ENCODE assay signal across 11 cellular contexts in the genomic region with DNA sequence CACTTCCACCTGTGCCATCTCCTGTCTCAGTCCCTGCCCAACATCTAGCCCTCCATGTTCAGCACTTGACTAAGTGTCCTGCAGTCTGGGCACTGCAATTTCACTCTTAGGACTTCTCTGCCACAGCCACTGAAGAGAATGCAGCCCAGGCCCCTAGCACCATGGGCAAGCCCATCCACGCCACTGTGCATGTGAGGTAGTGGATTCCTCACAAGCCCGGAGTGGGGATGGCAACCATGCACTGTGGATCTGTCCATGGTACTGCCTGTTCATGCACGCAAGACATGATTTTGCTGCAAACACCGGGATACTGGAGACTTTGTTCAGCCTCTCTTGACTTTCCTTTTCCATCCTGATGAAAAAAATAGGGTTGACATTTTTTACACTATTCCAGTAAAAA. TPM values are rescaled to one million over a fixed set of nuclear protein-coding genes. Genes with fewer than 3 reads are reported as not detected.
DNase-seq lines count a peak whose midpoint lies in the region; ATAC-seq and TF ChIP-seq lines count a peak whose summit lies in the region.
"Had no signal": no experiment of that assay in that cellular context is flagged by ENCODE, and none has a peak within 500 bp of the region (broad histone marks: within the 10 kb centered on the region; RNA-seq: fewer than 3 reads in every experiment).

No MANE protein-coding gene starts in this region.

- H3K9me3 ChIP-seq in HEK293 (ENCODE audit: control insufficient read depth, insufficient read depth, low read depth, low read length), result no peaks in the 10 kb centered on the region
- no peaks in the 10 kb centered on the region for H3K9me3 ChIP-seq in SJCRH30 (replicated peaks)
- H3K9me3 ChIP-seq in ovary, result no peaks in the 10 kb centered on the region
- H3K9me3 ChIP-seq: HAP-1 had no signal

- POLR2A ChIA-PET in HEK293 (lab: Yijun Ruan, JAX), result no interaction called here

- H3K4me1 ChIP-seq in HEK293 (ENCODE audit: control insufficient read depth, insufficient read depth, low read length) (no peaks in the 10 kb centered on the region), SJCRH30 (no peaks in the 10 kb centered on the region), ovary (ENCODE audit: insufficient read depth) (peaks cover 8% of the 10 kb centered on the region)
- H3K4me1 ChIP-seq: HAP-1 had no signal

- WGBS in ovary, 3 donors, result 2 to 11% (median 4%) methylated on average over 4 of the region's 4 CpGs

- DNase-seq in SJCRH30 (peak; percentile 26 to 47), fibroblast of gingiva (ENCODE audit: low read depth) (peak; percentile 34), ovary (peak; percentile 33 to 53 (median 36)), NCI-H1092 treated with DMSO at 0.1 percent for 48 hours (lab: John Stamatoyannopoulos, UW) (no peak), middle frontal gyrus (ENCODE audit: extremely low spot score, low spot score) (no peak), DMS79 treated with DMSO at 0.1 percent for 48 hours (lab: John Stamatoyannopoulos, UW) (no peak)
- DNase-seq: left ventricle myocardium superior had no signal

- intact Hi-C loops in ovary (cut with DNase I), result no loop called here

- TF ChIP-seq CTCF in HEK293 (tag by site-specific recombination; IDR thresholded peaks at IDR 0.05), result no peak
- TF ChIP-seq CTCF in ovary (IDR thresholded peaks at IDR 0.05), result no peak

- H3K4me3 ChIP-seq in HEK293 (ENCODE audit: low read depth, low read length), result no peak overlapping the region
- H3K4me3 ChIP-seq in SJCRH30, result no peak overlapping the region
- no peak overlapping the region for H3K4me3 ChIP-seq in ovary
- H3K4me3 ChIP-seq: coronary artery, HAP-1 had no signal

- TF ChIP-seq EP300 in ovary (IDR thresholded peaks at IDR 0.05), result no peak

- no peak for ATAC-seq in HG03442 (IDR thresholded peaks at IDR 0.05; ENCODE audit: unreplicated experiment)
- ATAC-seq: left ventricle myocardium superior had no signal

- no peak for TF ChIP-seq POLR2A in ovary (IDR thresholded peaks at IDR 0.05)

- H3K27me3 ChIP-seq in SJCRH30 (peaks cover 13% of the 10 kb centered on the region; the same call in 1 of the 2 replicates), ovary (no peaks in the 10 kb centered on the region)

- H3K36me3 ChIP-seq in HEK293 (ENCODE audit: control insufficient read depth in 2 of 2, insufficient read depth in 1 of 2, low read length in 2 of 2), result no peaks in the 10 kb centered on the region
- H3K36me3 ChIP-seq in SJCRH30, result no peaks in the 10 kb centered on the region
- H3K36me3 ChIP-seq in ovary, result no peaks in the 10 kb centered on the region
- H3K36me3 ChIP-seq: HAP-1 had no signal

- CTCF ChIA-PET in HEK293 (lab: Yijun Ruan, JAX), result no interaction called here

- H3K27ac ChIP-seq in HEK293 (ENCODE audit: extremely low read depth, low read depth, low read length) (no peak overlapping the region), SJCRH30 (no peak overlapping the region), ovary (no peak overlapping the region)
- H3K27ac ChIP-seq: coronary artery had no signal

TF ChIP-seq in HEK293, 187 proteins besides CTCF, POLR2A, EP300 and RAD21:
- TF ChIP-seq ZNF76 (tag by site-specific recombination; IDR thresholded peaks at IDR 0.05; ENCODE audit: borderline replicate concordance, low read depth) (no peak), ZBTB1 (tag by site-specific recombination; IDR thresholded peaks at IDR 0.05) (no peak), ZNF585B (tag by site-specific recombination; IDR thresholded peaks at IDR 0.05) (no peak)
- TF ChIP-seq, protein P1, sequence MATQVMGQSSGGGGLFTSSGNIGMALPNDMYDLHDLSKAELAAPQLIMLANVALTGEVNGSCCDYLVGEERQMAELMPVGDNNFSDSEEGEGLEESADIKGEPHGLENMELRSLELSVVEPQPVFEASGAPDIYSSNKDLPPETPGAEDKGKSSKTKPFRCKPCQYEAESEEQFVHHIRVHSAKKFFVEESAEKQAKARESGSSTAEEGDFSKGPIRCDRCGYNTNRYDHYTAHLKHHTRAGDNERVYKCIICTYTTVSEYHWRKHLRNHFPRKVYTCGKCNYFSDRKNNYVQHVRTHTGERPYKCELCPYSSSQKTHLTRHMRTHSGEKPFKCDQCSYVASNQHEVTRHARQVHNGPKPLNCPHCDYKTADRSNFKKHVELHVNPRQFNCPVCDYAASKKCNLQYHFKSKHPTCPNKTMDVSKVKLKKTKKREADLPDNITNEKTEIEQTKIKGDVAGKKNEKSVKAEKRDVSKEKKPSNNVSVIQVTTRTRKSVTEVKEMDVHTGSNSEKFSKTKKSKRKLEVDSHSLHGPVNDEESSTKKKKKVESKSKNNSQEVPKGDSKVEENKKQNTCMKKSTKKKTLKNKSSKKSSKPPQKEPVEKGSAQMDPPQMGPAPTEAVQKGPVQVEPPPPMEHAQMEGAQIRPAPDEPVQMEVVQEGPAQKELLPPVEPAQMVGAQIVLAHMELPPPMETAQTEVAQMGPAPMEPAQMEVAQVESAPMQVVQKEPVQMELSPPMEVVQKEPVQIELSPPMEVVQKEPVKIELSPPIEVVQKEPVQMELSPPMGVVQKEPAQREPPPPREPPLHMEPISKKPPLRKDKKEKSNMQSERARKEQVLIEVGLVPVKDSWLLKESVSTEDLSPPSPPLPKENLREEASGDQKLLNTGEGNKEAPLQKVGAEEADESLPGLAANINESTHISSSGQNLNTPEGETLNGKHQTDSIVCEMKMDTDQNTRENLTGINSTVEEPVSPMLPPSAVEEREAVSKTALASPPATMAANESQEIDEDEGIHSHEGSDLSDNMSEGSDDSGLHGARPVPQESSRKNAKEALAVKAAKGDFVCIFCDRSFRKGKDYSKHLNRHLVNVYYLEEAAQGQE (tag by site-specific recombination; IDR thresholded peaks at IDR 0.05), result peak; percentile 94

RNA-seq across cellular contexts. Expression of gene DDC, which starts 12.3 kb away (rescaled TPM):
- total RNA-seq in SJCRH30 (2014; rRNA removed; shearing (Covaris generic)), result not detected in 2 replicates
- 1 to 10 TPM in 3 of 7 donors, under 1 TPM in 4; 0.35 to 3.3 (median 0.78) TPM for total RNA-seq in ovary
- polyA plus RNA-seq in ovary, result under 1 TPM; 0.24 to 0.57 TPM
- total RNA-seq: left ventricle myocardium superior had no signal

Comparison
In these comparisons a context has a peak if more than half of its experiments do, and no peak if none do; other contexts are left out.
1. DNase-seq: peak in SJCRH30 (2 of 2), fibroblast of gingiva (single experiment) and ovary (5 of 5); none in NCI-H1092 treated with DMSO at 0.1 percent for 48 hours (single experiment), middle frontal gyrus (single experiment) and DMS79 treated with DMSO at 0.1 percent for 48 hours (single experiment).